In genomic region chr22:37267661-37268413, GRCh38 we compare ENCODE assay signal across 12 cellular contexts. TPM values are rescaled to one million over a fixed set of nuclear protein-coding genes. Genes with fewer than 3 reads are reported as not detected.
DNase-seq lines count a peak whose midpoint lies in the region; ATAC-seq, FAIRE-seq and TF ChIP-seq lines count a peak whose summit lies in the region.
"Had no signal": no experiment of that assay in that cellular context is flagged by ENCODE, and none has a peak within 500 bp of the region (broad histone marks: within the 10 kb centered on the region; RNA-seq: fewer than 3 reads in every experiment).

No MANE protein-coding gene starts in this region.

- CTCF ChIA-PET in GM12878 (lab: Yijun Ruan, JAX): interaction anchor here (0.6 to 10.5 kb wide), 28 partner anchors 9 to 299 kb away, joined by 3 to 181 read pairs (median 4); partner anchors contain the start of genes CYTH4 and RAC2

- WGBS in GM12878 (ENCODE audit: insufficient coverage, insufficient replicate concordance, low lambda C conversion rate, missing lambda C conversion rate): 40% methylated on average over 11 of the region's 11 CpGs

- peaks cover 7% of the 10 kb centered on the region for H3K4me1 ChIP-seq in GM12878 (ENCODE audit: control insufficient read depth, insufficient read depth, low read length)

- in situ Hi-C loops in GM12878 (cut with MboI): no loop called here

- H3K27ac ChIP-seq in GM12878 (ENCODE audit: control insufficient read depth, insufficient read depth): peak overlapping the region; percentile 76

- RAD21 ChIA-PET in GM12878 (lab: Charles Lee; ENCODE audit: unreplicated experiment): interaction anchor here (0.7 to 3.0 kb wide), 18 partner anchors 9 to 299 kb away, joined by 3 to 26 read pairs (median 5); partner anchors contain the start of gene CYTH4

- no peak for FAIRE-seq in GM12878 (lab: Jason Lieb, UNC)

- peak overlapping the region; percentile 52 for H3K4me3 ChIP-seq in GM12878

- peaks cover 17% of the 10 kb centered on the region for H3K9me3 Mint-ChIP-seq in T-helper 2 cell treated with Interferon-gamma antibody and Interleukin-4, amounts not matched to agents 5 μg/mL and 100 μg/mL, for 36 hours

- SMC1A ChIA-PET in GM12878 (lab: Charles Lee; ENCODE audit: uncharacterized antibody, unreplicated experiment): interaction anchor here (0.7 to 4.7 kb wide), 21 partner anchors 8 to 260 kb away, joined by 3 to 65 read pairs (median 4); partner anchors contain the start of genes CYTH4 and RAC2

- BruUV-seq in GM12878 (replicated peaks; lab: Mats Ljungman, UMichigan): no TSS peak

- H3K27ac Mint-ChIP-seq in T-helper 2 cell treated with Interferon-gamma antibody and Interleukin-4, amounts not matched to agents 5 μg/mL and 100 μg/mL, for 36 hours: peak overlapping the region; percentile 87

- TF ChIP-seq RAD21 in GM12878 (IDR thresholded peaks at IDR 0.05; ENCODE audit: insufficient read depth, low read depth, low read length): no peak

- H4K20me1 ChIP-seq in GM12878 (ENCODE audit: control insufficient read depth, insufficient read depth): no peaks in the 10 kb centered on the region

- no peaks in the 10 kb centered on the region for H3K27me3 Mint-ChIP-seq in T-helper 2 cell treated with Interferon-gamma antibody and Interleukin-4, amounts not matched to agents 5 μg/mL and 100 μg/mL, for 36 hours (ENCODE audit: low read depth)

- TF ChIP-seq EP300 in GM12878 (IDR thresholded peaks at IDR 0.05; ENCODE audit: borderline replicate concordance in 1 of 2, control insufficient read depth in 1 of 2, low read depth in 2 of 2, low read length in 2 of 2): no peak

- H3K79me2 ChIP-seq in GM12878 (ENCODE audit: control insufficient read depth, insufficient read depth, low read length): no peaks in the 10 kb centered on the region

- no peaks in the 10 kb centered on the region for H3K36me3 ChIP-seq in GM12878 (ENCODE audit: control insufficient read depth in 2 of 2, insufficient read depth in 2 of 2, low read length in 1 of 2)

- no peak for TF ChIP-seq CTCF in GM12878 (IDR thresholded peaks at IDR 0.05 in 2 of 3, conservative IDR thresholded peaks at IDR 0.05 in 1 of 3; ENCODE audit: control insufficient read depth in 2 of 3, extremely low read depth in 1 of 3, insufficient read depth in 1 of 3, low read depth in 3 of 3, low read length in 3 of 3)

- POLR2A ChIA-PET in GM12878 (lab: Charles Lee): interaction anchor here (0.6 to 1.8 kb wide), 13 partner anchors 11 to 279 kb away, joined by 3 to 8 read pairs (median 4); no protein-coding TSS in a partner anchor

- no peak for TF ChIP-seq POLR2A in GM12878 (IDR thresholded peaks at IDR 0.05; ENCODE audit: low read depth, low read length)

- H3K4me1 Mint-ChIP-seq in T-helper 2 cell treated with Interferon-gamma antibody and Interleukin-4, amounts not matched to agents 5 μg/mL and 100 μg/mL, for 36 hours (ENCODE audit: low read depth): peaks cover 32% of the 10 kb centered on the region

- intact Hi-C loops in GM12878 (cut with micrococcal nuclease; ENCODE audit: unreplicated experiment): loop anchor here (1.0 to 2.0 kb wide), 3 partner anchors 49 to 189 kb away; no protein-coding TSS in a partner anchor
- intact Hi-C loops in sciatic nerve (cut with DNase I): no loop called here

- H3K9ac ChIP-seq in GM12878 (ENCODE audit: control insufficient read depth, insufficient read depth, low read length): peak overlapping the region; percentile 62

- peaks cover 8% of the 10 kb centered on the region; the same call in 2 of the 3 replicates for H3K9me3 ChIP-seq in GM12878 (replicated peaks; ENCODE audit: control insufficient read depth, insufficient read depth, low read length)

- H3K4me3 Mint-ChIP-seq in T-helper 2 cell treated with Interferon-gamma antibody and Interleukin-4, amounts not matched to agents 5 μg/mL and 100 μg/mL, for 36 hours: peak overlapping the region; percentile 68

- no peak for DNase-seq in T-helper 2 cell treated with Interferon-gamma antibody and Interleukin-4, amounts not matched to agents 5 μg/mL and 100 μg/mL, for 36 hours (ENCODE audit: low spot score)
- DNase-seq in T-helper 2 cell (no peak), NOMO-1 treated with DMSO at 0.1 percent for 48 hours (lab: John Stamatoyannopoulos, UW; ENCODE audit: unreplicated experiment) (peak; percentile 85), GM12878 (ENCODE audit: low read depth, low spot score) (no peak), sciatic nerve (ENCODE audit: low spot score) (no peak), HPDE6-E6E7 (ENCODE audit: extremely low spot score) (no peak)
- DNase-seq: NCI-H510A had no signal

- peaks cover 7% of the 10 kb centered on the region for H3K36me3 Mint-ChIP-seq in T-helper 2 cell treated with Interferon-gamma antibody and Interleukin-4, amounts not matched to agents 5 μg/mL and 100 μg/mL, for 36 hours (ENCODE audit: low read depth)

- H3K4me2 ChIP-seq in GM12878 (ENCODE audit: control insufficient read depth, insufficient read depth): peak overlapping the region; percentile 89

- ATAC-seq in GM12878 (peak; percentile 49), sciatic nerve (peak; percentile 23), HG02885 (IDR thresholded peaks at IDR 0.05; ENCODE audit: poor library complexity, unreplicated experiment) (no peak), HG03097 (IDR thresholded peaks at IDR 0.05; ENCODE audit: low FRiP score, unreplicated experiment) (no peak)

- H3K27me3 ChIP-seq in GM12878 (replicated peaks in 1 of 2; ENCODE audit: control insufficient read depth in 2 of 2, insufficient read depth in 2 of 2, low read length in 1 of 2): no peaks in the 10 kb centered on the region

- H2AFZ ChIP-seq in GM12878 (ENCODE audit: control insufficient read depth, low read depth, low read length): peak overlapping the region; percentile 85

TF ChIP-seq in GM12878, 131 proteins besides CTCF, POLR2A, EP300 and RAD21:
- TF ChIP-seq SMAD1 (IDR thresholded peaks at IDR 0.05; ENCODE audit: low read depth, partially characterized antibody) (no peak), BACH1 (IDR thresholded peaks at IDR 0.05; ENCODE audit: borderline replicate concordance) (no peak), ZNF24 (IDR thresholded peaks at IDR 0.05) (no peak), ATF7 (IDR thresholded peaks at IDR 0.05; ENCODE audit: low read depth) (peak; percentile 93), BCL11A (IDR thresholded peaks at IDR 0.05; ENCODE audit: low read depth, low read length) (no peak)
TF ChIP-seq in GM12878: peak in this region for 1.

RNA-seq across cellular contexts. Expression of gene CYTH4, which starts 14.5 kb away (rescaled TPM):
- total RNA-seq in GM12878 (2013; cell fraction: nucleolus; rRNA removed): 94.2 and 114 TPM in 2 replicates
- total RNA-seq in GM12878 (2014; rRNA removed) (23.2 TPM in 2 replicates), GM12878 (2014; rRNA removed; fragmentation: Illumina TruSeq; extraction: Trizol) (17.2 and 18.3 TPM in 2 replicates), GM12878 (2021) (25.8 and 26.0 TPM in 2 replicates), sciatic nerve (40.0 TPM)
- 7.0 TPM for polyA plus RNA-seq in GM12878 (2011; ENCODE audit: low read depth)
- polyA plus RNA-seq in GM12878 (2011; rRNA removed) (19.4 and 24.1 TPM in 2 replicates), GM12878 (2014; fragmentation: Illumina TruSeq; extraction: Trizol) (9.1 and 16.6 TPM in 2 replicates), GM12878 (2014; fragmentation: Nextera tagmentation; extraction: Ambion mirVana) (1 to 10 TPM; 1.5 to 1.8 TPM), GM12878 (2014; rRNA removed) (23.6 and 27.3 TPM in 2 replicates), GM12878 (2016; fragmentation: Nextera tagmentation; extraction: Ambion mirVana) (10 to 100 TPM; 12.4 TPM)
- polyA plus RNA-seq in GM12878 (2011; cell fraction: cytosol; rRNA removed): 22.7 and 30.1 TPM in 2 replicates
- polyA plus RNA-seq in GM12878 (2011; cell fraction: nucleus; rRNA removed): 148 and 167 TPM in 2 replicates
- polyA plus RNA-seq in GM12878 (2012): 15.7 and 21.2 TPM in 2 replicates
- polyA minus RNA-seq in GM12878 (2011; rRNA and poly(A)+ RNA removed): 14.9 and 23.6 TPM in 2 replicates
- 5.5 and 6.7 TPM in 2 replicates for polyA minus RNA-seq in GM12878 (2011; cell fraction: cytosol; rRNA and poly(A)+ RNA removed)
- polyA minus RNA-seq in GM12878 (2011; cell fraction: nucleus; rRNA and poly(A)+ RNA removed): 23.1 and 31.4 TPM in 2 replicates
- total RNA-seq: H7 had no signal

RNA-seq across cellular contexts. Expression of gene RAC2, which starts 23.8 kb away (rescaled TPM):
- 143 and 150 TPM in 2 replicates for total RNA-seq in GM12878 (2013; cell fraction: nucleolus; rRNA removed)
- total RNA-seq in GM12878 (2014; rRNA removed) (251 and 282 TPM in 2 replicates), GM12878 (2014; rRNA removed; fragmentation: Illumina TruSeq; extraction: Trizol) (135 and 149 TPM in 2 replicates), GM12878 (2021) (382 and 386 TPM in 2 replicates), sciatic nerve (18.9 TPM)
- 314 TPM for polyA plus RNA-seq in GM12878 (2011; ENCODE audit: low read depth)
- polyA plus RNA-seq in GM12878 (2011; rRNA removed) (84.4 and 296 TPM in 2 replicates), GM12878 (2014; fragmentation: Illumina TruSeq; extraction: Trizol) (166 and 339 TPM in 2 replicates), GM12878 (2014; fragmentation: Nextera tagmentation; extraction: Ambion mirVana) (100 to 1,000 TPM; 102 to 108 TPM), GM12878 (2014; rRNA removed) (313 and 369 TPM in 2 replicates), GM12878 (2016; fragmentation: Nextera tagmentation; extraction: Ambion mirVana) (100 to 1,000 TPM; 320 to 330 TPM)
- polyA plus RNA-seq in GM12878 (2011; cell fraction: cytosol; rRNA removed): 317 and 416 TPM in 2 replicates
- 561 and 566 TPM in 2 replicates for polyA plus RNA-seq in GM12878 (2011; cell fraction: nucleus; rRNA removed)
- 512 and 607 TPM in 2 replicates for polyA plus RNA-seq in GM12878 (2012)
- polyA minus RNA-seq in GM12878 (2011; rRNA and poly(A)+ RNA removed): 200 and 233 TPM in 2 replicates
- 155 and 158 TPM in 2 replicates for polyA minus RNA-seq in GM12878 (2011; cell fraction: cytosol; rRNA and poly(A)+ RNA removed)
- polyA minus RNA-seq in GM12878 (2011; cell fraction: nucleus; rRNA and poly(A)+ RNA removed): 185 and 303 TPM in 2 replicates

RNA-seq across cellular contexts. Expression of gene SSTR3, which starts 55.6 kb away (rescaled TPM):
- total RNA-seq in GM12878 (2013; cell fraction: nucleolus; rRNA removed): 12.3 and 12.5 TPM in 2 replicates
- total RNA-seq in GM12878 (2014; rRNA removed): 3.6 and 4.5 TPM in 2 replicates
- total RNA-seq in GM12878 (2014; rRNA removed; fragmentation: Illumina TruSeq; extraction: Trizol): 2.5 and 2.8 TPM in 2 replicates
- 4.5 TPM in 2 replicates for total RNA-seq in GM12878 (2021)
- 2.6 TPM for polyA plus RNA-seq in GM12878 (2011; ENCODE audit: low read depth)
- polyA plus RNA-seq in GM12878 (2011; rRNA removed): 3.6 and 4.3 TPM in 2 replicates
- 4.7 and 5.3 TPM in 2 replicates for polyA plus RNA-seq in GM12878 (2011; cell fraction: cytosol; rRNA removed)
- 10.9 and 11.1 TPM in 2 replicates for polyA plus RNA-seq in GM12878 (2011; cell fraction: nucleus; rRNA removed)
- 5.5 and 6.9 TPM in 2 replicates for polyA plus RNA-seq in GM12878 (2012)
- 1.6 and 2.3 TPM in 2 replicates for polyA plus RNA-seq in GM12878 (2014; fragmentation: Illumina TruSeq; extraction: Trizol)
- polyA plus RNA-seq in GM12878 (2014; fragmentation: Nextera tagmentation; extraction: Ambion mirVana): under 1 TPM; 0.03 to 0.46 TPM
- polyA plus RNA-seq in GM12878 (2014; rRNA removed): 4.0 and 4.3 TPM in 2 replicates
- 1 to 10 TPM in 1 of 2 experiments, under 1 TPM in 1; 0.74 to 1.2 TPM for polyA plus RNA-seq in GM12878 (2016; fragmentation: Nextera tagmentation; extraction: Ambion mirVana)
- 6.1 and 11.3 TPM in 2 replicates for polyA minus RNA-seq in GM12878 (2011; rRNA and poly(A)+ RNA removed)
- 2.7 and 3.5 TPM in 2 replicates for polyA minus RNA-seq in GM12878 (2011; cell fraction: cytosol; rRNA and poly(A)+ RNA removed)
- 3.1 and 4.2 TPM in 2 replicates for polyA minus RNA-seq in GM12878 (2011; cell fraction: nucleus; rRNA and poly(A)+ RNA removed)
- not detected for total RNA-seq in sciatic nerve
- total RNA-seq: dermis microvascular lymphatic vessel endothelial cell, HT1080 had no signal

Comparison
In these comparisons a context has a peak if more than half of its experiments do, and no peak if none do; other contexts are left out.
1. ATAC-seq: peak in GM12878 (single experiment) and sciatic nerve (single experiment); none in HG02885 (single experiment) and HG03097 (single experiment).